Comparison of ENCODE assay signal across 27 cellular contexts in the genomic region with DNA sequence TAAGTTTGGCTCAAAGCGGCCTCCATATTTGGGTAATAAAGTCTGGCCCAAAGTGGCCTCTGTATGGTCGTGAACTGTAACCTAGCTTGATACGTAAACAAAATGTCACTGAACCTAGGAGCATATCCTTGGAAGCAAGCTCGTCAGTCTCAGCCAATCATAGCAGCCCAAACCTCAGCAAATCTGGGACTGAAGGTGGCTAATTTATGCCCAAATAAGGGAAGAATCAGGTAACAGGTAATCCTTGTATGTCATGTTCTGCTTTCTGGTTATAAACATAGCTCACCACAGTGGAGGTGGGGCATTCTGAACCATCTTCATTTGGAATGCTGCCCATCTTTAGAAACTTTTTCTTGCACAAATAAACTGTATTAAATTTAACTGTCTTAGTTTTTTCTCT.
"Had no signal": no experiment of that assay in that cellular context is flagged by ENCODE, and none has a peak within 500 bp of the region (broad histone marks: within the 10 kb centered on the region; RNA-seq: fewer than 3 reads in every experiment).

No MANE protein-coding gene starts in this region.

- H3K4me1 ChIP-seq: ascending aorta, body of pancreas had no signal

- H3K9me3 ChIP-seq: ascending aorta, body of pancreas had no signal

- H3K4me3 ChIP-seq: ascending aorta, body of pancreas, coronary artery, SK-N-MC had no signal

- ATAC-seq: activated naive CD4-positive, alpha-beta T cell treated with anti-CD3 and anti-CD28 coated beads, Interleukin-2, amount 50 U/mL, for 72 hours; activated naive CD8-positive, alpha-beta T cell treated with anti-CD3 and anti-CD28 coated beads, Interleukin-2, amount 50 U/mL, for 24 hours; activated T-cell treated with anti-CD3 and anti-CD28 coated beads, Interleukin-2, amount 50 U/mL, for 4 hours; body of pancreas; Right ventricle myocardium inferior; T-cell had no signal

- H3K27ac ChIP-seq: ascending aorta, body of pancreas, coronary artery, SK-N-MC had no signal

- H3K27me3 ChIP-seq: ascending aorta, body of pancreas had no signal

- H3K36me3 ChIP-seq: ascending aorta had no signal

- DNase-seq: activated CD4-positive, alpha-beta memory T cell treated with anti-CD3 and anti-CD28 coated beads for 36 hours; activated CD4-positive, alpha-beta T cell treated with anti-CD3 and anti-CD28 coated beads, Interleukin-2, amount 10 ng/mL, durations not matched to agents 7 days and 5 days; activated CD4-positive, CD25-positive, alpha-beta regulatory T cell; activated CD8-positive, alpha-beta memory T cell treated with anti-CD3 and anti-CD28 coated beads for 24 hours; activated effector memory CD4-positive, alpha-beta T cell treated with anti-CD3 and anti-CD28 coated beads, Interleukin-2, amount 50 U/mL, for 16 hours; activated naive CD4-positive, alpha-beta T cell treated with Interleukin-2 at 50 U/mL for 16 hours; activated naive CD8-positive, alpha-beta T cell treated with anti-CD3 and anti-CD28 coated beads, Interleukin-2, amount 50 U/mL, for 24 hours; activated T-cell treated with anti-CD3 and anti-CD28 coated beads, Interleukin-2, amount 50 U/mL, for 4 hours; amniotic stem cell; body of pancreas; central memory CD4-positive, alpha-beta T cell; MM.1S; NCI-H1105 treated with DMSO at 0.1 percent for 48 hours; NCI-H1436 treated with DMSO at 0.1 percent for 48 hours; NCI-H187; NCI-H2081; NCI-H510A treated with DMSO at 0.1 percent for 48 hours; NCI-H69; RPMI8226; T-cell; T-helper 2 cell; T1000 had no signal
